ENCODE assay signal across 7 cellular contexts in genomic region chr5:157722895-157723294, GRCh38. TPM values are rescaled to one million over a fixed set of nuclear protein-coding genes. Genes with fewer than 3 reads are reported as not detected.
"Had no signal": no experiment of that assay in that cellular context is flagged by ENCODE, and none has a peak within 500 bp of the region (broad histone marks: within the 10 kb centered on the region; RNA-seq: fewer than 3 reads in every experiment).

No MANE protein-coding gene starts in this region.

RNA-seq across cellular contexts. Expression of gene C5orf52, which starts 51.6 kb away (rescaled TPM):
- total RNA-seq: GM23248, GM23338, H1, H4, H7, H9, HFFc6 had no signal
- polyA plus RNA-seq: GM23248, GM23338, H1 had no signal
